ENCODE assay signal across 13 cellular contexts in the genomic region with DNA sequence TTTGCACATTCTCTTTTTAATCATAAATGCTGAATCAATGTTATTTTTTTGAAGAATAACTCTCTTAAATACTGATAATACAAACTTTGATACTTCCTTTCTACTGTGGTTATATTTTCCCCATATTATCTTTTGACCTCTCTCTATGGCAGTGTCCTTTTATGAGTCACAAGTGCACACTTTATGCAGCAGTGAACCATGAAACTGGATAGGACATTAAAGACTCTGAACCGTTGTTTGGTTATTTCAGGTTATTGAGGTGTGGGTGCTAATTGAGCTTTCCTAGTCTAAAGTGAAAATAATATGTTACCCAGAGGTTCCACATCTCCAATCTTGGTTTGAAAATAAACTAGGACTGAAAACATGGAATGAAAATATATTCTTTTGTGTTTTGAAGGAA.
A peak's percentile ranks its signal among the peaks of the same experiment; 100 is the strongest.
DNase-seq lines count a peak whose midpoint lies in the region; ATAC-seq, FAIRE-seq and TF ChIP-seq lines count a peak whose summit lies in the region.
"Had no signal": no experiment of that assay in that cellular context is flagged by ENCODE, and none has a peak within 500 bp of the region (broad histone marks: within the 10 kb centered on the region; RNA-seq: fewer than 3 reads in every experiment).

No MANE protein-coding gene starts in this region.

- in situ Hi-C loops in Caki2 (cut with HindIII; ENCODE audit: low pct_unique_long_range_greater_than_20kb, low sequenced_read_pairs), result no loop called here

- H3K4me3 ChIP-seq in astrocyte (ENCODE audit: insufficient read depth, low read depth, low read length), result no peak overlapping the region
- H3K4me3 ChIP-seq in dorsolateral prefrontal cortex, result no peak overlapping the region
- H3K4me3 ChIP-seq: gastroesophageal sphincter had no signal

- H3K4me1 Mint-ChIP-seq in astrocyte (ENCODE audit: low read depth, unreplicated experiment), result peaks cover 12% of the 10 kb centered on the region

- H3K27ac Mint-ChIP-seq in astrocyte (ENCODE audit: unreplicated experiment), result no peak overlapping the region

- TF ChIP-seq CTCF in astrocyte (IDR thresholded peaks at IDR 0.05; ENCODE audit: insufficient read depth, low read depth, low read length), result no peak
- no peak for TF ChIP-seq CTCF in dorsolateral prefrontal cortex (IDR thresholded peaks at IDR 0.05 in 54 of 56, conservative IDR thresholded peaks at IDR 0.05 in 2 of 56; ENCODE audit: low read depth in 1 of 56, partially characterized antibody in 56 of 56)

- FAIRE-seq in astrocyte (lab: Jason Lieb, UNC), result peak; percentile 5

- H3K79me2 ChIP-seq in astrocyte (ENCODE audit: insufficient read depth, low read length), result peaks cover 30% of the 10 kb centered on the region

- no peaks in the 10 kb centered on the region for H3K4me1 ChIP-seq in astrocyte (ENCODE audit: insufficient read depth, low read length)

- H4K20me1 ChIP-seq in astrocyte (ENCODE audit: insufficient read depth, low read length), result peaks cover 15% of the 10 kb centered on the region

- H2AFZ ChIP-seq in astrocyte (ENCODE audit: low read depth, low read length), result no peak overlapping the region

- peaks cover 7% of the 10 kb centered on the region for H3K9me3 Mint-ChIP-seq in astrocyte (ENCODE audit: unreplicated experiment)

- H3K36me3 Mint-ChIP-seq in astrocyte (ENCODE audit: low read depth, unreplicated experiment), result peaks cover 18% of the 10 kb centered on the region

- no peak overlapping the region for H3K4me3 Mint-ChIP-seq in astrocyte (ENCODE audit: unreplicated experiment)

- intact Hi-C loops in dorsolateral prefrontal cortex (cut with DNase I), result no loop called here

- no peaks in the 10 kb centered on the region for H3K27me3 Mint-ChIP-seq in astrocyte (ENCODE audit: low read depth, unreplicated experiment)

- DNase-seq in Caki2 (ENCODE audit: low read depth), result peak; percentile 61
- DNase-seq in astrocyte (ENCODE audit: low read depth), result no peak
- no peak for DNase-seq in dorsolateral prefrontal cortex
- DNase-seq in AG08395 (ENCODE audit: low spot score), result no peak
- no peak for DNase-seq in SKM-1 treated with dmso at 0.1 percent for 144 hours (lab: John Stamatoyannopoulos, UW; ENCODE audit: unreplicated experiment)
- DNase-seq: KBM-7, NCI-H1436 treated with DMSO at 0.1 percent for 48 hours, NCI-H510A treated with DMSO at 0.1 percent for 48 hours had no signal

- no peaks in the 10 kb centered on the region for H3K36me3 ChIP-seq in astrocyte (ENCODE audit: insufficient read depth, low read length)
- H3K36me3 ChIP-seq: gastroesophageal sphincter had no signal

- H3K9me3 ChIP-seq in astrocyte (ENCODE audit: insufficient read depth, low read depth, low read length), result no peaks in the 10 kb centered on the region
- H3K9me3 ChIP-seq: gastroesophageal sphincter had no signal

- H3K27me3 ChIP-seq in astrocyte (ENCODE audit: insufficient read depth, low read length), result no peaks in the 10 kb centered on the region
- H3K27me3 ChIP-seq in dorsolateral prefrontal cortex, result no peaks in the 10 kb centered on the region
- H3K27me3 ChIP-seq: gastroesophageal sphincter had no signal

- ATAC-seq in GM18909 (IDR thresholded peaks at IDR 0.05; ENCODE audit: poor library complexity, unreplicated experiment) (peak; percentile 63), HG03108 (IDR thresholded peaks at IDR 0.05; ENCODE audit: unreplicated experiment) (peak; percentile 70), HG03439 (IDR thresholded peaks at IDR 0.05; ENCODE audit: unreplicated experiment) (no peak)
- ATAC-seq: activated CD4-positive, CD25-positive, alpha-beta regulatory T cell treated with anti-CD3 and anti-CD28 coated beads, Interleukin-2, amount 50 U/mL, for 24 hours; gastroesophageal sphincter had no signal

- H3K4me2 ChIP-seq in astrocyte (ENCODE audit: low read length), result no peak overlapping the region

- no peak overlapping the region for H3K27ac ChIP-seq in astrocyte (ENCODE audit: low read depth, low read length)
- H3K27ac ChIP-seq in dorsolateral prefrontal cortex, result no peak overlapping the region
- H3K27ac ChIP-seq: gastroesophageal sphincter had no signal

- no peak overlapping the region for H3K9ac ChIP-seq in astrocyte (ENCODE audit: low read length)
